ENCODE assay signal across 21 cellular contexts in the genomic region with DNA sequence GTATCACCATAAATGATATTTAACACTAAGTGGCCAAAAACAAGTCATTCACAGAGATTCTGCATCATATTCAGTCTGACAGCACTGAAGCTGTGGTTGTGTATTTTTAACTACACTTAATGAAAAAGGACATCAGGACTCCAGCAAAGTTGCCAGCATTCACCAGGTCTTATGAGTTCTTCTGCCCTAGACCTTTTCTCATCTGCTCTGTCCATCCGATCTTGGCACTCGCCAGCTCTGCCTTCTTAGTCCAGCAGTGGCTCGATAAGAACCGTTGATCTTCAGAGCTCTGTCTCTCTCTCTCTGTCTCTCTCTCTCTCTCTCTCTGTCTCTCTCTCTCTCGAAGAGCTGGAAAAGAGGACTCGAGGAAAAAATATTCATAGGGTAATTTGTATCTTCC.
"Had no signal": no experiment of that assay in that cellular context is flagged by ENCODE, and none has a peak within 500 bp of the region (broad histone marks: within the 10 kb centered on the region; RNA-seq: fewer than 3 reads in every experiment).

No MANE protein-coding gene starts in this region.

- H3K9me3 ChIP-seq: MG63, Peyer's patch had no signal

- H3K4me1 ChIP-seq: Peyer's patch had no signal

- H3K4me1 Mint-ChIP-seq: activated CD4-positive, alpha-beta memory T cell treated with anti-CD3 and anti-CD28 coated beads, Interleukin-2, amount 10 ng/mL, durations not matched to agents 7 days and 5 days; activated CD4-positive, alpha-beta T cell treated with anti-CD3 and anti-CD28 coated beads, Interleukin-2, amount 10 ng/mL, durations not matched to agents 7 days and 5 days had no signal

- H3K27me3 ChIP-seq: MG63, Peyer's patch had no signal

- H3K4me3 Mint-ChIP-seq: activated CD4-positive, alpha-beta memory T cell treated with anti-CD3 and anti-CD28 coated beads, Interleukin-2, amount 10 ng/mL, durations not matched to agents 7 days and 5 days; activated CD4-positive, alpha-beta T cell treated with anti-CD3 and anti-CD28 coated beads, Interleukin-2, amount 10 ng/mL, durations not matched to agents 7 days and 5 days; activated naive CD8-positive, alpha-beta T cell had no signal

- H3K27ac ChIP-seq: Peyer's patch, RWPE1, VCaP had no signal

- DNase-seq: activated CD4-positive, alpha-beta memory T cell treated with anti-CD3 and anti-CD28 coated beads, Interleukin-2, amount 10 ng/mL, durations not matched to agents 7 days and 5 days; activated CD4-positive, alpha-beta T cell treated with anti-CD3 and anti-CD28 coated beads, Interleukin-2, amount 10 ng/mL, durations not matched to agents 7 days and 5 days; activated CD4-positive, CD25-positive, alpha-beta regulatory T cell; activated naive CD4-positive, alpha-beta T cell; activated T-cell treated with anti-CD3 and anti-CD28 coated beads for 4 hours; caudate nucleus; MG63; MV-4-11; NCI-H1092 treated with DMSO at 0.1 percent for 48 hours; NCI-H1417 treated with DMSO at 0.1 percent for 48 hours; NCI-H1694; NCI-H2029; NCI-H345; NCI-H510A treated with DMSO at 0.1 percent for 48 hours; Peyer's patch; SHP77 treated with DMSO at 0.1 percent for 48 hours; T-helper 2 cell; T1000 had no signal

- H3K27ac Mint-ChIP-seq: activated CD4-positive, alpha-beta memory T cell treated with anti-CD3 and anti-CD28 coated beads, Interleukin-2, amount 10 ng/mL, durations not matched to agents 7 days and 5 days; activated CD4-positive, alpha-beta T cell treated with anti-CD3 and anti-CD28 coated beads, Interleukin-2, amount 10 ng/mL, durations not matched to agents 7 days and 5 days; activated naive CD8-positive, alpha-beta T cell had no signal

- H3K36me3 ChIP-seq: Peyer's patch had no signal

- H3K4me3 ChIP-seq: MG63, Peyer's patch had no signal

- H3K27me3 Mint-ChIP-seq: activated CD4-positive, alpha-beta memory T cell treated with anti-CD3 and anti-CD28 coated beads, Interleukin-2, amount 10 ng/mL, durations not matched to agents 7 days and 5 days; activated CD4-positive, alpha-beta T cell treated with anti-CD3 and anti-CD28 coated beads, Interleukin-2, amount 10 ng/mL, durations not matched to agents 7 days and 5 days; activated naive CD8-positive, alpha-beta T cell had no signal
